9 cellular contexts compared by ENCODE assay signal in the genomic region with DNA sequence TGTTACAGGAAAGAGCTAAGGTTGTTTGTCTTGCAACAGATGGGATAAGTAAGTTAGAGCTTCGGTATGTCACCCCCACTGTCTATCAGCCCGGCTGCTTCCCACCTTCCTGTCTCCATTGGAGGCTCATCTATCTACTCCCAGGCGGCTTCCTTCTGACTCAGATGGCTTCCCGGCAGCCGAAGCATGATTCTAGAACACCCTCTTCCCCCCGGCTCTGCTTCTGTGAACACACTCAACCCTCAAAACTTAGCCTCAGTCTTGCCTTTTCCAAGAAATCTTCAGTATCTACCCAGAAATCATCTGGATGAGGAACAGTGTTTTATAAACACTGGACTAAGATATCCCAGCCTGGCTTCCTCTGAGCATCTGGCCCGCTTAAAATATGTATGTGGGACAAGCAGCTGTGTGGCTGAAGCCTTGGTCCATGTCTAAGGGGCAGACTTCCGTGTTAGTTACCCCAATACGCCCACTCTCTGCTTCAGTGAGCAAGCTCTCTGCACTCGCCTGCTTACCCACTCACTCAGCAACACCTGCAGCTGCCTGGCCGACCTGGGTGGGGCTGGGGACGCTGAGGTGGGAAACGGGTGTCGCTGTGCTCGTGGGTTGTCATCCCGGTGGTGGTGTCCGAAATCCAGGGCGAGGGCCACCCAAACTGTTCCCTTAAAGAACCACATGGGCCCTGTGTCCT. TPM values are rescaled to one million over a fixed set of nuclear protein-coding genes. Genes with fewer than 3 reads are reported as not detected.
DNase-seq lines count a peak whose midpoint lies in the region; ATAC-seq and TF ChIP-seq lines count a peak whose summit lies in the region.
"Had no signal": no experiment of that assay in that cellular context is flagged by ENCODE, and none has a peak within 500 bp of the region (broad histone marks: within the 10 kb centered on the region; RNA-seq: fewer than 3 reads in every experiment).

No MANE protein-coding gene starts in this region.

- WGBS in tibial nerve, 2 donors, result 69 to 71% methylated on average over 18 of the region's 18 CpGs

- H3K4me1 ChIP-seq in Peyer's patch (peaks cover 0 to 22% (median 5%) of the 10 kb centered on the region in 4 donors), foreskin keratinocyte (peaks cover 9% of the 10 kb centered on the region), tibial nerve (peaks cover 0 to 56% (median 18%) of the 10 kb centered on the region in 4 donors)

- TF ChIP-seq POLR2A in Peyer's patch (IDR thresholded peaks at IDR 0.05) (no peak), tibial nerve (IDR thresholded peaks at IDR 0.05) (no peak)

- TF ChIP-seq CTCF in Peyer's patch (IDR thresholded peaks at IDR 0.05), result no peak
- no peak for TF ChIP-seq CTCF in foreskin keratinocyte (conservative IDR thresholded peaks at IDR 0.05)
- TF ChIP-seq CTCF in tibial nerve (IDR thresholded peaks at IDR 0.05), result no peak

- H3K27me3 ChIP-seq in Peyer's patch (no peaks in the 10 kb centered on the region), foreskin keratinocyte (peaks cover 10% of the 10 kb centered on the region), tibial nerve (no peaks in the 10 kb centered on the region)

- no peak for TF ChIP-seq EP300 in tibial nerve (IDR thresholded peaks at IDR 0.05)

- H3K36me3 ChIP-seq in Peyer's patch, result no peaks in the 10 kb centered on the region
- H3K36me3 ChIP-seq in tibial nerve, result no peaks in the 10 kb centered on the region

- peak; percentile 55 for ATAC-seq in GM19328 (IDR thresholded peaks at IDR 0.05; ENCODE audit: unreplicated experiment)
- ATAC-seq in foreskin keratinocyte, result peak; percentile 55
- ATAC-seq in GM21423 (IDR thresholded peaks at IDR 0.05; ENCODE audit: unreplicated experiment), result no peak

- H3K27ac ChIP-seq in Peyer's patch (peak overlapping the region; percentile 14 to 75 (median 44)), foreskin keratinocyte (no peak overlapping the region), tibial nerve (peak overlapping the region in 2 of 4 donors; percentile 14 to 58)

- H3K4me3 ChIP-seq in Peyer's patch (no peak overlapping the region), skeletal muscle cell (ENCODE audit: low read depth, low read length) (no peak overlapping the region), tibial nerve (no peak overlapping the region)

- DNase-seq in Peyer's patch (peak; percentile 37 to 57 (median 52)), foreskin keratinocyte (no peak), skeletal muscle cell (ENCODE audit: low read depth) (peak; percentile 50), NCI-H510A (lab: John Stamatoyannopoulos, UW) (no peak), tibial nerve (ENCODE audit: low spot score in 2 of 2) (no peak)
- DNase-seq in activated CD8-positive, alpha-beta memory T cell treated with anti-CD3 and anti-CD28 coated beads, Interleukin-2, amount 50 U/mL, for 48 hours, result no peak
- DNase-seq: islet precursor cell had no signal

- H3K9me3 ChIP-seq in Peyer's patch (no peaks in the 10 kb centered on the region), tibial nerve (no peaks in the 10 kb centered on the region)

RNA-seq across cellular contexts. Expression of gene SLC2A9, which starts 12.0 kb away (rescaled TPM):
- total RNA-seq in Peyer's patch (10 to 100 TPM in 3 of 4 donors, 1 to 10 TPM in 1; 8.3 to 24.1 (median 22.0) TPM), foreskin keratinocyte (33.2 and 43.9 TPM in 2 replicates), tibial nerve (10 to 100 TPM in 1 of 4 donors, 1 to 10 TPM in 3; 2.7 to 10.7 (median 6.0) TPM)
- polyA plus RNA-seq in foreskin keratinocyte, result 19.0 and 25.4 TPM in 2 replicates

Comparison
In these comparisons a context has a peak if more than half of its experiments do, and no peak if none do; other contexts are left out.
1. DNase-seq: peak in Peyer's patch (3 of 3) and skeletal muscle cell (single experiment); none in foreskin keratinocyte (0 of 2), NCI-H510A (single experiment), tibial nerve (0 of 2) and activated CD8-positive, alpha-beta memory T cell treated with anti-CD3 and anti-CD28 coated beads, Interleukin-2, amount 50 U/mL, for 48 hours (single experiment).